Comparison of ENCODE assay signal across 8 cellular contexts in the genomic region with DNA sequence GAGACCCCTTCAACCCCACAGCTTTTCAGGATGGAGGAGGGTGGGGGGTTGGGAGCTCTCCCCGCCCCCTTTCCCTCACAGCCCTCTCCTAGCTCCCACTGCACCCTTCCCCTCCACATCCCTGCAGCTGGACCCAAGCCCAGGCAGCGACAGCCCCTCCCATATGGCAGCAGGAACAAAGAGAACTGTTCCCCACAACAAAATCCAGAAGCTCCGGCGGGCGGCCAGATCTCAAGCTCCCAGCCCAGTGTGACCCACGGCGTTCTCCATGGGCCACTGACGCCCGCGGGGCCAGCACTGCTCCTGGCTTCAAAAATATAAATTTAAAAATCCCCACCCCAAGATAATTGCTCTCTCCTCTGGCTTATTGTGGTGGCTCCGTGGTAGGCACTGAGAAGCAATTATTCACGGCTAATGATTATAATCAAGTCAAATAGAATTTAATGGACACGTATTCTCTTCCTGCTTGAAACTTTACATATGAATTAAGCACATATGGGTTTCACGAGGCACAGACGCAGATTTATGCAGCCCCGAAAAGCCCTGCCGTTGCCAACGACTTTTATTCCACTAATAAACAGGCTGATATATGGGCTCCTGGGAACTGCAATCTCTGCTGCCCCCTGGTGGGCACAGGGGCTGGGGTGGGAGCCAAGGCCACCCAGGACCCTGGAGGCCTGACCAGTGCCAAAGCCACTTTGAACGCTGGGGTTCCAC. TPM values are rescaled to one million over a fixed set of nuclear protein-coding genes. Genes with fewer than 3 reads are reported as not detected.
DNase-seq lines count a peak whose midpoint lies in the region; ATAC-seq, FAIRE-seq and TF ChIP-seq lines count a peak whose summit lies in the region.

No MANE protein-coding gene starts in this region.

- no peaks in the 10 kb centered on the region for H3K9me3 ChIP-seq in SK-N-MC (ENCODE audit: low read depth, low read length)
- no peaks in the 10 kb centered on the region for H3K9me3 ChIP-seq in pancreas
- no peaks in the 10 kb centered on the region for H3K9me3 ChIP-seq in thoracic aorta

- peaks cover 4% of the 10 kb centered on the region for H3K27me3 Mint-ChIP-seq in activated naive CD4-positive, alpha-beta T cell treated with anti-CD3 and anti-CD28 coated beads, Interleukin-2, amount 10 ng/mL, durations not matched to agents 7 days and 5 days

- H3K27ac ChIP-seq in SK-N-MC (peak overlapping the region; percentile 96), pancreas (no peak overlapping the region), thoracic aorta (no peak overlapping the region)

- H3K36me3 Mint-ChIP-seq in activated naive CD4-positive, alpha-beta T cell treated with anti-CD3 and anti-CD28 coated beads, Interleukin-2, amount 10 ng/mL, durations not matched to agents 7 days and 5 days, result no peaks in the 10 kb centered on the region

- DNase-seq in DMS114 treated with DMSO at 0.1 percent for 48 hours (lab: John Stamatoyannopoulos, UW; ENCODE audit: unreplicated experiment) (peak; percentile 26), LoVo (ENCODE audit: low spot score) (peak; percentile 24), SK-N-MC (ENCODE audit: low read depth, low spot score) (peak; percentile 86), glomerular endothelial cell (ENCODE audit: extremely low read depth, low read depth, low spot score) (peak; percentile 31), pancreas (peak; percentile 53 to 93 (median 80)), thoracic aorta (ENCODE audit: low spot score) (no peak)
- DNase-seq in activated naive CD4-positive, alpha-beta T cell treated with anti-CD3 and anti-CD28 coated beads, Interleukin-2, amount 10 ng/mL, durations not matched to agents 7 days and 5 days, result peak; percentile 80

- peak overlapping the region; percentile 72 for H3K9ac ChIP-seq in SK-N-MC (ENCODE audit: insufficient read length)

- CTCF ChIA-PET in activated naive CD4-positive, alpha-beta T cell treated with anti-CD3 and anti-CD28 coated beads, Interleukin-2, amount 10 ng/mL, durations not matched to agents 7 days and 5 days (lab: Charles Lee), result interaction anchor here (0.7 to 9.0 kb wide), 8 partner anchors 12 to 381 kb away, joined by 3 to 111 read pairs (median 4); partner anchors contain the start of gene MARK2

- no peak for FAIRE-seq in pancreas (lab: Jason Lieb, UNC)

- intact Hi-C loops in pancreas (cut with DNase I), result loop anchor here in 1 of 3 donors (10.0 kb wide), 1 partner anchor 324 kb away; no protein-coding TSS in a partner anchor

- no peak overlapping the region for H3K27ac Mint-ChIP-seq in activated naive CD4-positive, alpha-beta T cell treated with anti-CD3 and anti-CD28 coated beads, Interleukin-2, amount 10 ng/mL, durations not matched to agents 7 days and 5 days

- peaks cover 14% of the 10 kb centered on the region for H3K4me1 Mint-ChIP-seq in activated naive CD4-positive, alpha-beta T cell treated with anti-CD3 and anti-CD28 coated beads, Interleukin-2, amount 10 ng/mL, durations not matched to agents 7 days and 5 days

- H3K36me3 ChIP-seq in SK-N-MC (ENCODE audit: insufficient read depth, low read length) (no peaks in the 10 kb centered on the region), pancreas (no peaks in the 10 kb centered on the region), thoracic aorta (no peaks in the 10 kb centered on the region)

- ATAC-seq in pancreas (peak; percentile 47 to 76 (median 64)), thoracic aorta (ENCODE audit: insufficient number of reproducible peaks, low FRiP score, low read depth) (no peak), GM18519 (IDR thresholded peaks at IDR 0.05; ENCODE audit: low FRiP score, unreplicated experiment) (no peak)

- H3K27me3 ChIP-seq in pancreas (no peaks in the 10 kb centered on the region), thoracic aorta (replicated peaks; ENCODE audit: insufficient read depth) (no peaks in the 10 kb centered on the region)

- H3K4me1 ChIP-seq in pancreas (peaks cover 14 to 19% (median 18%) of the 10 kb centered on the region in 3 donors), thoracic aorta (ENCODE audit: control insufficient read depth in 1 of 2, low read depth in 2 of 2) (peaks cover 0 to 6% of the 10 kb centered on the region in 2 donors)

- H3K4me3 ChIP-seq in SK-N-MC, result peak overlapping the region; percentile 75
- H3K4me3 ChIP-seq in pancreas, result no peak overlapping the region
- H3K4me3 ChIP-seq in thoracic aorta, result peak overlapping the region; percentile 59

- H3K4me3 Mint-ChIP-seq in activated naive CD4-positive, alpha-beta T cell treated with anti-CD3 and anti-CD28 coated beads, Interleukin-2, amount 10 ng/mL, durations not matched to agents 7 days and 5 days, result no peak overlapping the region

- H3K9me3 Mint-ChIP-seq in activated naive CD4-positive, alpha-beta T cell treated with anti-CD3 and anti-CD28 coated beads, Interleukin-2, amount 10 ng/mL, durations not matched to agents 7 days and 5 days, result no peaks in the 10 kb centered on the region

- WGBS in pancreas, 2 donors, result 17 to 27% methylated on average over 18 to 19 of the region's 19 CpGs

- TF ChIP-seq CTCF in pancreas (IDR thresholded peaks at IDR 0.05) (peak; percentile 82 to 94 (median 92)), thoracic aorta (IDR thresholded peaks at IDR 0.05) (peak; percentile 86)

RNA-seq across cellular contexts. Expression of gene MACROD1, which starts 17.6 kb away (rescaled TPM):
- total RNA-seq in glomerular endothelial cell, result 22.1 and 26.0 TPM in 2 replicates
- total RNA-seq in pancreas, result 10 to 100 TPM; 26.0 to 37.8 (median 30.3) TPM
- 100 to 1,000 TPM in 1 of 2 donors, 10 to 100 TPM in 1; 85.1 to 126 TPM for polyA plus RNA-seq in pancreas
- total RNA-seq in thoracic aorta, result 10 to 100 TPM; 15.8 to 17.6 TPM

RNA-seq across cellular contexts. Expression of gene STIP1, which starts 37.6 kb away (rescaled TPM):
- 199 and 219 TPM in 2 replicates for total RNA-seq in glomerular endothelial cell
- total RNA-seq in pancreas, result 10 to 100 TPM; 23.7 to 73.0 (median 39.3) TPM
- polyA plus RNA-seq in pancreas, result 10 to 100 TPM; 34.2 to 37.6 TPM
- 10 to 100 TPM; 74.7 to 91.2 TPM for total RNA-seq in thoracic aorta

RNA-seq across cellular contexts. Expression of gene FERMT3, which starts 58.2 kb away (rescaled TPM):
- total RNA-seq in glomerular endothelial cell, result 31.7 and 38.9 TPM in 2 replicates
- 10 to 100 TPM in 2 of 6 donors, 1 to 10 TPM in 4; 1.9 to 16.3 (median 6.3) TPM for total RNA-seq in pancreas
- 10 to 100 TPM in 1 of 2 donors, 1 to 10 TPM in 1; 9.7 to 12.6 TPM for polyA plus RNA-seq in pancreas
- 10 to 100 TPM; 47.2 to 66.6 TPM for total RNA-seq in thoracic aorta

Comparison
In these comparisons a context has a peak if more than half of its experiments do, and no peak if none do; other contexts are left out.
1. H3K4me3 ChIP-seq: peak in SK-N-MC (single experiment) and thoracic aorta (single experiment); none in pancreas (0 of 4).
2. ATAC-seq: peak in pancreas (4 of 4); none in thoracic aorta (single experiment) and GM18519 (single experiment).